11 cellular contexts compared by ENCODE assay signal in the genomic region with DNA sequence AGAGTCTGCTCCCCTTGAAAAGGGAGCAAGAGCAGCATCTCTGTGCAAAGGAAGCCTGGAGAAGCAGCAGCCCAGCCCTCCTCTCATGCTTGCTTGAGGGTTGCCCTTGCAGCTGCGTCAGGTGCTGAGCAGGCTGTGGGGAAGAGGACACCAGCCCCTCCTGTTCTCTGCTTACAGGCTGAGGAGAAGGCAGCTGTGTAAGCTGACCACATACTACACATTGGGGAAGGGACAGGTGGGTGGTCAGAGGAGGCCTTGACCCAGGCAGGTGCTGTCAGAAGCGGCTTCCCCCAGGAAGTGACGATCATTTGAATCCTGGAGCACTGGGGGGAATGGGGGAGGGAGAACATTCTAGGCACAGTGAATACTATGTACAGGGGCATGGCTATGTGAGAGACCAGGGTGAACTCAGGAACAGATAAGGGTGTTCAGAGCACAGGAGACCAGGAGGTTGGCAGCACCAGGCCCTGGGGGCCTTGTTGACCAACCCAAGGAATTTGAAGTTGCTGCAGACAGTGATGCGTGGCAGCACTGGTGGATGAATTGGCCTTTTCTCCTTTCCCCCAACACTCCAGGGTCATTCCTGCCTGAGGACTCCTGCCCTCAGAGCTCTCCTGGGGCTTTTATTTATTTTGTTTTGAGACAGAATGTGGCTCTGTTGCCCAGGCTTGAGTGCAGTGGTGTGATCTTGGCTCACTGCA. TPM values are rescaled to one million over a fixed set of nuclear protein-coding genes. Genes with fewer than 3 reads are reported as not detected.
DNase-seq lines count a peak whose midpoint lies in the region; ATAC-seq and TF ChIP-seq lines count a peak whose summit lies in the region.
"Had no signal": no experiment of that assay in that cellular context is flagged by ENCODE, and none has a peak within 500 bp of the region (broad histone marks: within the 10 kb centered on the region; RNA-seq: fewer than 3 reads in every experiment).

No MANE protein-coding gene starts in this region.

- H3K36me3 Mint-ChIP-seq in IgD-negative memory B cell: peaks cover 1% of the 10 kb centered on the region
- H3K36me3 Mint-ChIP-seq in nephron (ENCODE audit: low read depth): no peaks in the 10 kb centered on the region

- H3K27ac ChIP-seq in RWPE2 (ENCODE audit: poor library complexity, severe bottlenecking): peak overlapping the region; percentile 62
- H3K27ac ChIP-seq: body of pancreas had no signal

- TF ChIP-seq CTCF in RWPE2 (IDR thresholded peaks at IDR 0.05; ENCODE audit: poor library complexity, severe bottlenecking) (no peak), nephron (IDR thresholded peaks at IDR 0.05; ENCODE audit: unreplicated experiment in 3 of 3) (no peak)

- no peaks in the 10 kb centered on the region for H3K9me3 ChIP-seq in RWPE2 (ENCODE audit: severe bottlenecking)
- H3K9me3 ChIP-seq: body of pancreas had no signal

- ATAC-seq in RWPE2 (ENCODE audit: low read depth) (no peak), GM21786 (IDR thresholded peaks at IDR 0.05; ENCODE audit: unreplicated experiment) (no peak)
- ATAC-seq: body of pancreas had no signal

- no peaks in the 10 kb centered on the region for H3K9me3 Mint-ChIP-seq in IgD-negative memory B cell
- no peaks in the 10 kb centered on the region for H3K9me3 Mint-ChIP-seq in nephron

- peaks cover 22% of the 10 kb centered on the region for H3K4me1 ChIP-seq in RWPE2 (ENCODE audit: insufficient read depth, poor library complexity, severe bottlenecking)

- H3K27me3 Mint-ChIP-seq in IgD-negative memory B cell (peaks cover 2% of the 10 kb centered on the region), nephron (ENCODE audit: low read depth) (no peaks in the 10 kb centered on the region)

- DNase-seq in COLO668 (lab: John Stamatoyannopoulos, UW; ENCODE audit: unreplicated experiment) (peak; percentile 89), RWPE2 (ENCODE audit: low spot score) (no peak), NCI-H1436 treated with DMSO at 0.1 percent for 48 hours (lab: John Stamatoyannopoulos, UW) (no peak), anterior cingulate cortex (lab: John Stamatoyannopoulos, UW) (no peak)
- no peak for DNase-seq in activated CD4-positive, alpha-beta T cell treated with anti-CD3 and anti-CD28 coated beads for 48 hours
- DNase-seq: activated CD8-positive, alpha-beta memory T cell treated with anti-CD3 and anti-CD28 coated beads, Interleukin-2, amount 50 U/mL, for 48 hours; body of pancreas; erythroblast had no signal

- H3K36me3 ChIP-seq in RWPE2 (ENCODE audit: low read depth): peaks cover 3% of the 10 kb centered on the region

- H3K4me3 ChIP-seq in RWPE2 (ENCODE audit: severe bottlenecking): no peak overlapping the region
- H3K4me3 ChIP-seq: body of pancreas had no signal

- H3K4me1 Mint-ChIP-seq in IgD-negative memory B cell (peaks cover 19 to 34% (median 33%) of the 10 kb centered on the region in 3 donors), nephron (peaks cover 27% of the 10 kb centered on the region)

- peak overlapping the region; percentile 33 to 61 (median 55) for H3K27ac Mint-ChIP-seq in IgD-negative memory B cell
- H3K27ac Mint-ChIP-seq in nephron: peak overlapping the region in 2 of 3 experiments; percentile 38 to 86

- no peaks in the 10 kb centered on the region for H3K27me3 ChIP-seq in RWPE2 (ENCODE audit: insufficient read depth, poor library complexity, severe bottlenecking)
- H3K27me3 ChIP-seq: body of pancreas had no signal

- H3K4me3 Mint-ChIP-seq in IgD-negative memory B cell (peak overlapping the region; percentile 2 to 77 (median 58)), nephron (peak overlapping the region; percentile 47 to 74 (median 60))

RNA-seq across cellular contexts. Expression of a gene that starts 2.7 kb away (rescaled TPM):
- polyA plus RNA-seq in IgD-negative memory B cell: 80.2 TPM
